1 cellular context compared by ENCODE assay signal in genomic region chr21:45325206-45326168, GRCh38.
TF ChIP-seq lines count a peak whose summit lies in the region.

No MANE protein-coding gene starts in this region.

TF ChIP-seq in HEK293, 187 proteins besides CTCF, POLR2A, EP300 and RAD21 (continued from another document):
- TF ChIP-seq ZNF426 (tag by site-specific recombination; IDR thresholded peaks at IDR 0.05) (no peak), ZNF529 (tag by site-specific recombination; IDR thresholded peaks at IDR 0.05; ENCODE audit: insufficient replicate concordance) (no peak), INSM2 (tag by site-specific recombination; IDR thresholded peaks at IDR 0.05) (no peak), ZFP41 (tag by site-specific recombination; IDR thresholded peaks at IDR 0.05; ENCODE audit: borderline replicate concordance) (no peak), ZBTB21 (tag by site-specific recombination; IDR thresholded peaks at IDR 0.05) (no peak), GLI2 (tag by site-specific recombination; IDR thresholded peaks at IDR 0.05; ENCODE audit: borderline replicate concordance, low read depth) (no peak)
